1 cellular context compared by ENCODE assay signal in the genomic region with DNA sequence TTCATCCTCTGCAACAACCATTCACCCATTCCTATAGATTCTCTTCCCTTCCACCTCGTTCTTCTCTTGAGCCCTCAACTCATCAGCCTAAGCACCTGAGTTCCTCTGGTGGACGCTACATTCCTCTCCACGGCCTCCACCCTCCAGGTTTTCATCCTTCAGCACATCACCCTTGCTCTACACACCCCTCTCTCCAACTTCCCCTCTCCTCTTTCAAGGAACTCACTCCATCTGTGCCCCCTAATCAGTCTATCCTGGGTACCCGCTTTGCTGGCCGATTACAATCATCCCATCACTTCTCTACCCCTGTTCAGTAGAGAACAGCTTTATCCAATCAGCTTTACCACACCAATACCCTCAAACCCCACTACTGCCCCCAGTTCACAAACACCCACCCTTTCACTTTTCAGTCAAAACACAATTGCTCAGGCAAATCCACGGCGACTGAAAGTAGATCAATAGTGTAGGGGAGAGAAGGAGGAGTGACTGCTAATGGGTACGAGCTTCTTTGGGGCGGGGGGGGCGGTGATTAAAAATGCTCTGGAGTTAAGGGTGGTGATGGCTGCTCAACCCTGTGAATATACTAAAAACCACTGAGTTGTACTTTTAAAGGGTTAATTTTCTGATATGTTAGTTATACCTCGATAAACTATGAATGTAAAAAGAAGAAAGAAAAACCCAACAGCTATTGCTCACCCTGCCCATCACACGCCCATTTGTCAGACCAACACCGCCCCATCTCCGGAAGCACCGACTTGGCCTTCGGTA.
TF ChIP-seq lines count a peak whose summit lies in the region.

No MANE protein-coding gene starts in this region.

TF ChIP-seq in GM23338, 12 proteins besides CTCF, POLR2A, EP300 and RAD21:
- TF ChIP-seq STAT1 (IDR thresholded peaks at IDR 0.05; ENCODE audit: unreplicated experiment): no peak
- TF ChIP-seq, protein P1, sequence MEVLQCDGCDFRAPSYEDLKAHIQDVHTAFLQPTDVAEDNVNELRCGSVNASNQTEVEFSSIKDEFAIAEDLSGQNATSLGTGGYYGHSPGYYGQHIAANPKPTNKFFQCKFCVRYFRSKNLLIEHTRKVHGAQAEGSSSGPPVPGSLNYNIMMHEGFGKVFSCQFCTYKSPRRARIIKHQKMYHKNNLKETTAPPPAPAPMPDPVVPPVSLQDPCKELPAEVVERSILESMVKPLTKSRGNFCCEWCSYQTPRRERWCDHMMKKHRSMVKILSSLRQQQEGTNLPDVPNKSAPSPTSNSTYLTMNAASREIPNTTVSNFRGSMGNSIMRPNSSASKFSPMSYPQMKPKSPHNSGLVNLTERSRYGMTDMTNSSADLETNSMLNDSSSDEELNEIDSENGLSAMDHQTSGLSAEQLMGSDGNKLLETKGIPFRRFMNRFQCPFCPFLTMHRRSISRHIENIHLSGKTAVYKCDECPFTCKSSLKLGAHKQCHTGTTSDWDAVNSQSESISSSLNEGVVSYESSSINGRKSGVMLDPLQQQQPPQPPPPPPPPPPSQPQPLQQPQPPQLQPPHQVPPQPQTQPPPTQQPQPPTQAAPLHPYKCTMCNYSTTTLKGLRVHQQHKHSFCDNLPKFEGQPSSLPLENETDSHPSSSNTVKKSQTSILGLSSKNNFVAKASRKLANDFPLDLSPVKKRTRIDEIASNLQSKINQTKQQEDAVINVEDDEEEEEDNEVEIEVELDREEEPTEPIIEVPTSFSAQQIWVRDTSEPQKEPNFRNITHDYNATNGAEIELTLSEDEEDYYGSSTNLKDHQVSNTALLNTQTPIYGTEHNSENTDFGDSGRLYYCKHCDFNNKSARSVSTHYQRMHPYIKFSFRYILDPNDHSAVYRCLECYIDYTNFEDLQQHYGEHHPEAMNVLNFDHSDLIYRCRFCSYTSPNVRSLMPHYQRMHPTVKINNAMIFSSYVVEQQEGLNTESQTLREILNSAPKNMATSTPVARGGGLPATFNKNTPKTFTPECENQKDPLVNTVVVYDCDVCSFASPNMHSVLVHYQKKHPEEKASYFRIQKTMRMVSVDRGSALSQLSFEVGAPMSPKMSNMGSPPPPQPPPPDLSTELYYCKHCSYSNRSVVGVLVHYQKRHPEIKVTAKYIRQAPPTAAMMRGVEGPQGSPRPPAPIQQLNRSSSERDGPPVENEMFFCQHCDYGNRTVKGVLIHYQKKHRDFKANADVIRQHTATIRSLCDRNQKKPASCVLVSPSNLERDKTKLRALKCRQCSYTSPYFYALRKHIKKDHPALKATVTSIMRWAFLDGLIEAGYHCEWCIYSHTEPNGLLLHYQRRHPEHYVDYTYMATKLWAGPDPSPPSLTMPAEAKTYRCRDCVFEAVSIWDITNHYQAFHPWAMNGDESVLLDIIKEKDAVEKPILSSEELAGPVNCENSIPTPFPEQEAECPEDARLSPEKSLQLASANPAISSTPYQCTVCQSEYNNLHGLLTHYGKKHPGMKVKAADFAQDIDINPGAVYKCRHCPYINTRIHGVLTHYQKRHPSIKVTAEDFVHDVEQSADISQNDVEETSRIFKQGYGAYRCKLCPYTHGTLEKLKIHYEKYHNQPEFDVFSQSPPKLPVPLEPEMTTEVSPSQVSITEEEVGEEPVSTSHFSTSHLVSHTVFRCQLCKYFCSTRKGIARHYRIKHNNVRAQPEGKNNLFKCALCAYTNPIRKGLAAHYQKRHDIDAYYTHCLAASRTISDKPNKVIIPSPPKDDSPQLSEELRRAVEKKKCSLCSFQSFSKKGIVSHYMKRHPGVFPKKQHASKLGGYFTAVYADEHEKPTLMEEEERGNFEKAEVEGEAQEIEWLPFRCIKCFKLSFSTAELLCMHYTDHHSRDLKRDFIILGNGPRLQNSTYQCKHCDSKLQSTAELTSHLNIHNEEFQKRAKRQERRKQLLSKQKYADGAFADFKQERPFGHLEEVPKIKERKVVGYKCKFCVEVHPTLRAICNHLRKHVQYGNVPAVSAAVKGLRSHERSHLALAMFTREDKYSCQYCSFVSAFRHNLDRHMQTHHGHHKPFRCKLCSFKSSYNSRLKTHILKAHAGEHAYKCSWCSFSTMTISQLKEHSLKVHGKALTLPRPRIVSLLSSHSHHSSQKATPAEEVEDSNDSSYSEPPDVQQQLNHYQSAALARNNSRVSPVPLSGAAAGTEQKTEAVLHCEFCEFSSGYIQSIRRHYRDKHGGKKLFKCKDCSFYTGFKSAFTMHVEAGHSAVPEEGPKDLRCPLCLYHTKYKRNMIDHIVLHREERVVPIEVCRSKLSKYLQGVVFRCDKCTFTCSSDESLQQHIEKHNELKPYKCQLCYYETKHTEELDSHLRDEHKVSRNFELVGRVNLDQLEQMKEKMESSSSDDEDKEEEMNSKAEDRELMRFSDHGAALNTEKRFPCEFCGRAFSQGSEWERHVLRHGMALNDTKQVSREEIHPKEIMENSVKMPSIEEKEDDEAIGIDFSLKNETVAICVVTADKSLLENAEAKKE (CRISPR knock-in tag; IDR thresholded peaks at IDR 0.05): no peak
- TF ChIP-seq CREB1 (CRISPR knock-in tag; IDR thresholded peaks at IDR 0.05; ENCODE audit: low read depth): no peak
- TF ChIP-seq JUNB (IDR thresholded peaks at IDR 0.05; ENCODE audit: unreplicated experiment): no peak
- TF ChIP-seq, protein P2, sequence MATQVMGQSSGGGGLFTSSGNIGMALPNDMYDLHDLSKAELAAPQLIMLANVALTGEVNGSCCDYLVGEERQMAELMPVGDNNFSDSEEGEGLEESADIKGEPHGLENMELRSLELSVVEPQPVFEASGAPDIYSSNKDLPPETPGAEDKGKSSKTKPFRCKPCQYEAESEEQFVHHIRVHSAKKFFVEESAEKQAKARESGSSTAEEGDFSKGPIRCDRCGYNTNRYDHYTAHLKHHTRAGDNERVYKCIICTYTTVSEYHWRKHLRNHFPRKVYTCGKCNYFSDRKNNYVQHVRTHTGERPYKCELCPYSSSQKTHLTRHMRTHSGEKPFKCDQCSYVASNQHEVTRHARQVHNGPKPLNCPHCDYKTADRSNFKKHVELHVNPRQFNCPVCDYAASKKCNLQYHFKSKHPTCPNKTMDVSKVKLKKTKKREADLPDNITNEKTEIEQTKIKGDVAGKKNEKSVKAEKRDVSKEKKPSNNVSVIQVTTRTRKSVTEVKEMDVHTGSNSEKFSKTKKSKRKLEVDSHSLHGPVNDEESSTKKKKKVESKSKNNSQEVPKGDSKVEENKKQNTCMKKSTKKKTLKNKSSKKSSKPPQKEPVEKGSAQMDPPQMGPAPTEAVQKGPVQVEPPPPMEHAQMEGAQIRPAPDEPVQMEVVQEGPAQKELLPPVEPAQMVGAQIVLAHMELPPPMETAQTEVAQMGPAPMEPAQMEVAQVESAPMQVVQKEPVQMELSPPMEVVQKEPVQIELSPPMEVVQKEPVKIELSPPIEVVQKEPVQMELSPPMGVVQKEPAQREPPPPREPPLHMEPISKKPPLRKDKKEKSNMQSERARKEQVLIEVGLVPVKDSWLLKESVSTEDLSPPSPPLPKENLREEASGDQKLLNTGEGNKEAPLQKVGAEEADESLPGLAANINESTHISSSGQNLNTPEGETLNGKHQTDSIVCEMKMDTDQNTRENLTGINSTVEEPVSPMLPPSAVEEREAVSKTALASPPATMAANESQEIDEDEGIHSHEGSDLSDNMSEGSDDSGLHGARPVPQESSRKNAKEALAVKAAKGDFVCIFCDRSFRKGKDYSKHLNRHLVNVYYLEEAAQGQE (IDR thresholded peaks at IDR 0.05; ENCODE audit: unreplicated experiment): no peak
- TF ChIP-seq EZH2phosphoT487 (IDR thresholded peaks at IDR 0.05; ENCODE audit: unreplicated experiment): no peak
- no peak for TF ChIP-seq NANOG (IDR thresholded peaks at IDR 0.05; ENCODE audit: borderline replicate concordance)
- TF ChIP-seq ZNF331 (CRISPR knock-in tag; IDR thresholded peaks at IDR 0.05; ENCODE audit: low read depth): no peak
- TF ChIP-seq, protein P3, sequence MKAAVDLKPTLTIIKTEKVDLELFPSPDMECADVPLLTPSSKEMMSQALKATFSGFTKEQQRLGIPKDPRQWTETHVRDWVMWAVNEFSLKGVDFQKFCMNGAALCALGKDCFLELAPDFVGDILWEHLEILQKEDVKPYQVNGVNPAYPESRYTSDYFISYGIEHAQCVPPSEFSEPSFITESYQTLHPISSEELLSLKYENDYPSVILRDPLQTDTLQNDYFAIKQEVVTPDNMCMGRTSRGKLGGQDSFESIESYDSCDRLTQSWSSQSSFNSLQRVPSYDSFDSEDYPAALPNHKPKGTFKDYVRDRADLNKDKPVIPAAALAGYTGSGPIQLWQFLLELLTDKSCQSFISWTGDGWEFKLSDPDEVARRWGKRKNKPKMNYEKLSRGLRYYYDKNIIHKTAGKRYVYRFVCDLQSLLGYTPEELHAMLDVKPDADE (IDR thresholded peaks at IDR 0.05): no peak
- TF ChIP-seq POLR2AphosphoS5 (IDR thresholded peaks at IDR 0.05; ENCODE audit: low read depth): no peak
- no peak for TF ChIP-seq EZH2 (IDR thresholded peaks at IDR 0.05; ENCODE audit: low read depth, unreplicated experiment)
- no peak for TF ChIP-seq ZNF114 (CRISPR knock-in tag; IDR thresholded peaks at IDR 0.05)
